1 cellular context compared by ENCODE assay signal in the genomic region with DNA sequence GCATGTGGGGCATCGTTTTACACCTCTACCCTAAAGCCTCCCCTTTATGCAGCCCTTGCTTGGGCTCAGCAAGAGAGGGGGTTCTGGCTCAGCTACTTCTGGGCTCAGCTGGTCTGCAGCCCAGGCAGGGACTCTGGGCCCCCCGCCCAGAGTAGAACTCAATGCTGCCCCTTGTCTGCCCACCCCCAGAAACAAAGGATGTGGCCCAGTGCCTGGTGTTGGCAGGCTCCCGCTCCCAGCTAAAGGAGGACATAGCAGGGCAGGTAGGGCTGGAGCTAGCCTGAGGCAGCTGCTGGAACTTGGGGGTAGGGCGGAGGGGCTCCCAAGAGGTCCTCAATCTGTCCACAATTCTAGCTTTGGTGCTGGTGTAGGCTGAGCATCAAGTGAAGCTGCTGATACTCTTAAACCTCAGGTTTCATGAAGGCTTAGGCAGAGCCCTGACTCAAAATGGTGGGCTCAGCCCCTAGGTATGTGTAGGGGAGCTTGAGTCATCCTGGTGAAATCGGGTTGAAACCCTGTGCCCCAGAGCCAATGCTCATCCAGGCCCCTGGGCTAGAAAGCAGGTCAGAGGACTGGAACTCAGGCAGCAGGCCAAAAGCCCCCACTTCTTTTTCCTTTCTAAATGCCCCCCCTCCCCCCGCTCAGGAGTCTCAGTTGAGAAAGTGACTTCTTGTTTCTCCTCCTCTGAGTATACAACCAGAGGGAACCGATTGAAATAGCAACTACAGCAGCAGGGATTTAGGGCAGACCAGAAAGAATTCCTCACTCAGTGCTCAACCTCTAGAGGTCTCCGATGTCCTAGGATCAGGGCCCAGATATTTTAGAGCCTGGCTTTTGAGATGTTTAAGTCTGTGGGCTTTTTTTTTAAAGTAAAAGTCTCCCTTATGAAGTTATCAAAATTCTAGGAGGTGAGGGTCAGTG.
TF ChIP-seq lines count a peak whose summit lies in the region.

No MANE protein-coding gene starts in this region.

TF ChIP-seq in H1, 55 proteins besides CTCF, POLR2A, EP300 and RAD21:
- no peak for TF ChIP-seq HDAC2 (IDR thresholded peaks at IDR 0.05; ENCODE audit: borderline replicate concordance in 1 of 2, low read depth in 2 of 2, low read length in 2 of 2)
- no peak for TF ChIP-seq NRF1 (IDR thresholded peaks at IDR 0.05; ENCODE audit: low read depth, low read length)
- no peak for TF ChIP-seq EZH2 (IDR thresholded peaks at IDR 0.05; ENCODE audit: low read depth, low read length, severe bottlenecking)
- TF ChIP-seq CHD1 (IDR thresholded peaks at IDR 0.05; ENCODE audit: low read depth, low read length), result no peak
- no peak for TF ChIP-seq SP2 (IDR thresholded peaks at IDR 0.05; ENCODE audit: low read length)
- TF ChIP-seq, protein P1, sequence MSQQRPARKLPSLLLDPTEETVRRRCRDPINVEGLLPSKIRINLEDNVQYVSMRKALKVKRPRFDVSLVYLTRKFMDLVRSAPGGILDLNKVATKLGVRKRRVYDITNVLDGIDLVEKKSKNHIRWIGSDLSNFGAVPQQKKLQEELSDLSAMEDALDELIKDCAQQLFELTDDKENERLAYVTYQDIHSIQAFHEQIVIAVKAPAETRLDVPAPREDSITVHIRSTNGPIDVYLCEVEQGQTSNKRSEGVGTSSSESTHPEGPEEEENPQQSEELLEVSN (IDR thresholded peaks at IDR 0.05), result no peak
- TF ChIP-seq RBBP5 (IDR thresholded peaks at IDR 0.05; ENCODE audit: borderline replicate concordance, low read depth, low read length), result no peak
- no peak for TF ChIP-seq MAFK (IDR thresholded peaks at IDR 0.05; ENCODE audit: low read depth, low read length)
- no peak for TF ChIP-seq RNF2 (IDR thresholded peaks at IDR 0.05; ENCODE audit: borderline replicate concordance, low read depth, low read length, missing control alignments, poor library complexity, severe bottlenecking)
- TF ChIP-seq CBX8 (IDR thresholded peaks at IDR 0.05; ENCODE audit: borderline replicate concordance, low read depth, low read length), result no peak
- no peak for TF ChIP-seq KDM5A (IDR thresholded peaks at IDR 0.05; ENCODE audit: low read length)
- no peak for TF ChIP-seq KDM4A (IDR thresholded peaks at IDR 0.05; ENCODE audit: low read depth, low read length, severe bottlenecking)
- no peak for TF ChIP-seq TEAD4 (IDR thresholded peaks at IDR 0.05; ENCODE audit: low read depth, low read length)
- TF ChIP-seq, protein P2, sequence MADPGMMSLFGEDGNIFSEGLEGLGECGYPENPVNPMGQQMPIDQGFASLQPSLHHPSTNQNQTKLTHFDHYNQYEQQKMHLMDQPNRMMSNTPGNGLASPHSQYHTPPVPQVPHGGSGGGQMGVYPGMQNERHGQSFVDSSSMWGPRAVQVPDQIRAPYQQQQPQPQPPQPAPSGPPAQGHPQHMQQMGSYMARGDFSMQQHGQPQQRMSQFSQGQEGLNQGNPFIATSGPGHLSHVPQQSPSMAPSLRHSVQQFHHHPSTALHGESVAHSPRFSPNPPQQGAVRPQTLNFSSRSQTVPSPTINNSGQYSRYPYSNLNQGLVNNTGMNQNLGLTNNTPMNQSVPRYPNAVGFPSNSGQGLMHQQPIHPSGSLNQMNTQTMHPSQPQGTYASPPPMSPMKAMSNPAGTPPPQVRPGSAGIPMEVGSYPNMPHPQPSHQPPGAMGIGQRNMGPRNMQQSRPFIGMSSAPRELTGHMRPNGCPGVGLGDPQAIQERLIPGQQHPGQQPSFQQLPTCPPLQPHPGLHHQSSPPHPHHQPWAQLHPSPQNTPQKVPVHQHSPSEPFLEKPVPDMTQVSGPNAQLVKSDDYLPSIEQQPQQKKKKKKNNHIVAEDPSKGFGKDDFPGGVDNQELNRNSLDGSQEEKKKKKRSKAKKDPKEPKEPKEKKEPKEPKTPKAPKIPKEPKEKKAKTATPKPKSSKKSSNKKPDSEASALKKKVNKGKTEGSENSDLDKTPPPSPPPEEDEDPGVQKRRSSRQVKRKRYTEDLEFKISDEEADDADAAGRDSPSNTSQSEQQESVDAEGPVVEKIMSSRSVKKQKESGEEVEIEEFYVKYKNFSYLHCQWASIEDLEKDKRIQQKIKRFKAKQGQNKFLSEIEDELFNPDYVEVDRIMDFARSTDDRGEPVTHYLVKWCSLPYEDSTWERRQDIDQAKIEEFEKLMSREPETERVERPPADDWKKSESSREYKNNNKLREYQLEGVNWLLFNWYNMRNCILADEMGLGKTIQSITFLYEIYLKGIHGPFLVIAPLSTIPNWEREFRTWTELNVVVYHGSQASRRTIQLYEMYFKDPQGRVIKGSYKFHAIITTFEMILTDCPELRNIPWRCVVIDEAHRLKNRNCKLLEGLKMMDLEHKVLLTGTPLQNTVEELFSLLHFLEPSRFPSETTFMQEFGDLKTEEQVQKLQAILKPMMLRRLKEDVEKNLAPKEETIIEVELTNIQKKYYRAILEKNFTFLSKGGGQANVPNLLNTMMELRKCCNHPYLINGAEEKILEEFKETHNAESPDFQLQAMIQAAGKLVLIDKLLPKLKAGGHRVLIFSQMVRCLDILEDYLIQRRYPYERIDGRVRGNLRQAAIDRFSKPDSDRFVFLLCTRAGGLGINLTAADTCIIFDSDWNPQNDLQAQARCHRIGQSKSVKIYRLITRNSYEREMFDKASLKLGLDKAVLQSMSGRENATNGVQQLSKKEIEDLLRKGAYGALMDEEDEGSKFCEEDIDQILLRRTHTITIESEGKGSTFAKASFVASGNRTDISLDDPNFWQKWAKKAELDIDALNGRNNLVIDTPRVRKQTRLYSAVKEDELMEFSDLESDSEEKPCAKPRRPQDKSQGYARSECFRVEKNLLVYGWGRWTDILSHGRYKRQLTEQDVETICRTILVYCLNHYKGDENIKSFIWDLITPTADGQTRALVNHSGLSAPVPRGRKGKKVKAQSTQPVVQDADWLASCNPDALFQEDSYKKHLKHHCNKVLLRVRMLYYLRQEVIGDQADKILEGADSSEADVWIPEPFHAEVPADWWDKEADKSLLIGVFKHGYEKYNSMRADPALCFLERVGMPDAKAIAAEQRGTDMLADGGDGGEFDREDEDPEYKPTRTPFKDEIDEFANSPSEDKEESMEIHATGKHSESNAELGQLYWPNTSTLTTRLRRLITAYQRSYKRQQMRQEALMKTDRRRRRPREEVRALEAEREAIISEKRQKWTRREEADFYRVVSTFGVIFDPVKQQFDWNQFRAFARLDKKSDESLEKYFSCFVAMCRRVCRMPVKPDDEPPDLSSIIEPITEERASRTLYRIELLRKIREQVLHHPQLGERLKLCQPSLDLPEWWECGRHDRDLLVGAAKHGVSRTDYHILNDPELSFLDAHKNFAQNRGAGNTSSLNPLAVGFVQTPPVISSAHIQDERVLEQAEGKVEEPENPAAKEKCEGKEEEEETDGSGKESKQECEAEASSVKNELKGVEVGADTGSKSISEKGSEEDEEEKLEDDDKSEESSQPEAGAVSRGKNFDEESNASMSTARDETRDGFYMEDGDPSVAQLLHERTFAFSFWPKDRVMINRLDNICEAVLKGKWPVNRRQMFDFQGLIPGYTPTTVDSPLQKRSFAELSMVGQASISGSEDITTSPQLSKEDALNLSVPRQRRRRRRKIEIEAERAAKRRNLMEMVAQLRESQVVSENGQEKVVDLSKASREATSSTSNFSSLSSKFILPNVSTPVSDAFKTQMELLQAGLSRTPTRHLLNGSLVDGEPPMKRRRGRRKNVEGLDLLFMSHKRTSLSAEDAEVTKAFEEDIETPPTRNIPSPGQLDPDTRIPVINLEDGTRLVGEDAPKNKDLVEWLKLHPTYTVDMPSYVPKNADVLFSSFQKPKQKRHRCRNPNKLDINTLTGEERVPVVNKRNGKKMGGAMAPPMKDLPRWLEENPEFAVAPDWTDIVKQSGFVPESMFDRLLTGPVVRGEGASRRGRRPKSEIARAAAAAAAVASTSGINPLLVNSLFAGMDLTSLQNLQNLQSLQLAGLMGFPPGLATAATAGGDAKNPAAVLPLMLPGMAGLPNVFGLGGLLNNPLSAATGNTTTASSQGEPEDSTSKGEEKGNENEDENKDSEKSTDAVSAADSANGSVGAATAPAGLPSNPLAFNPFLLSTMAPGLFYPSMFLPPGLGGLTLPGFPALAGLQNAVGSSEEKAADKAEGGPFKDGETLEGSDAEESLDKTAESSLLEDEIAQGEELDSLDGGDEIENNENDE (IDR thresholded peaks at IDR 0.05; ENCODE audit: insufficient replicate concordance, low read length), result no peak
- TF ChIP-seq SP1 (IDR thresholded peaks at IDR 0.05; ENCODE audit: low read depth, low read length), result no peak
